22 cellular contexts compared by ENCODE assay signal in the genomic region with DNA sequence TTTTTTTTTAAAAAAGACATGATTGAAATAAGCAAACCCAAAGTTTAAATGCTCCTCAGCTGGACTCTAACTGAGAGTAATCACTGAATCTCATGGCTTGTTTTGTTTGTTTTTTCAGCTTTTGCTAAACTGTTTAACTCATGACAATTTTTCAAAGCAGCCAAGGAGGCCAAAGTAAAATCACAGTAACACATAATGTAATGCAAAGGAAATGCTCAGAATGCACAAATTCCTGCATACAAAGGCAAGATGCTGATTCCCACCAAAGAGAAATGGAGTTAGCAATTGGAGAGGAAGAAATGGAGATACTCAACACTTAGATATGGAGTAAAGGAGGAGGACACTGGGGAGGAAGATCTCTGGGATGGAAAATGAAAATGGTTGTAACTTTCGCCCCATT.
"Had no signal": no experiment of that assay in that cellular context is flagged by ENCODE, and none has a peak within 500 bp of the region (broad histone marks: within the 10 kb centered on the region; RNA-seq: fewer than 3 reads in every experiment).

No MANE protein-coding gene starts in this region.

- DNase-seq: cerebellar nuclear complex; colonic mucosa; dermis blood vessel endothelial cell; erythroblast; heart left ventricle; hippocampal formation; left ventricle myocardium inferior; lower lobe of right lung; mesenchymal stem cell; naive B cell; posterior cingulate gyrus; sigmoid colon; stimulated activated CD4-positive, alpha-beta T cell treated with anti-CD3 and anti-CD28 coated beads, Interleukin-12 subunit alpha, Interleukin-12 subunit beta, amount 100 ng/mL, for 4 hours; stimulated activated naive CD4-positive, alpha-beta T cell; stomach; substantia nigra; transverse colon had no signal

- H3K4me3 Mint-ChIP-seq: naive B cell, nephron had no signal

- H3K4me1 Mint-ChIP-seq: naive B cell had no signal

- H3K36me3 Mint-ChIP-seq: naive B cell had no signal

- H3K9me3 ChIP-seq: colonic mucosa, heart left ventricle, left ventricle myocardium inferior, lower lobe of right lung, neutrophil, right atrium auricular region, sigmoid colon, stomach, thoracic aorta, transverse colon had no signal

- H3K9me3 Mint-ChIP-seq: naive B cell, nephron had no signal

- H3K36me3 ChIP-seq: colonic mucosa, heart left ventricle, left ventricle myocardium inferior, lower lobe of right lung, neutrophil, right atrium auricular region, sigmoid colon, stomach, thoracic aorta, transverse colon had no signal

- H3K27me3 ChIP-seq: colonic mucosa, heart left ventricle, neutrophil, right atrium auricular region, sigmoid colon, stomach, transverse colon had no signal

- ATAC-seq: heart left ventricle, lower lobe of right lung had no signal

- H3K27ac ChIP-seq: colonic mucosa, heart left ventricle, left ventricle myocardium inferior, lower lobe of right lung, neutrophil, right atrium auricular region, sigmoid colon, skin epidermis, stomach, thoracic aorta, transverse colon had no signal

- H3K4me1 ChIP-seq: colonic mucosa, heart left ventricle, left ventricle myocardium inferior, lower lobe of right lung, right atrium auricular region, sigmoid colon, transverse colon had no signal

- H3K27ac Mint-ChIP-seq: naive B cell, nephron had no signal

- H3K4me3 ChIP-seq: colonic mucosa, heart left ventricle, left ventricle myocardium inferior, lower lobe of right lung, right atrium auricular region, sigmoid colon, skin epidermis, stomach, thoracic aorta, transverse colon had no signal
